In genomic region chr12:130227641-130228040, GRCh38 we compare ENCODE assay signal across 26 cellular contexts.
"Had no signal": no experiment of that assay in that cellular context is flagged by ENCODE, and none has a peak within 500 bp of the region (broad histone marks: within the 10 kb centered on the region; RNA-seq: fewer than 3 reads in every experiment).

No MANE protein-coding gene starts in this region.

- H3K27ac ChIP-seq: ascending aorta, esophagus muscularis mucosa, heart right ventricle, left ventricle myocardium inferior, pancreas, suprapubic skin, tibial artery, upper lobe of right lung had no signal

- ATAC-seq: heart right ventricle; naive thymus-derived CD4-positive, alpha-beta T cell; pancreas; right cardiac atrium; upper lobe of right lung had no signal

- DNase-seq: activated CD4-positive, alpha-beta memory T cell treated with anti-CD3 and anti-CD28 coated beads, Interleukin-2, amount 10 ng/mL, durations not matched to agents 7 days and 5 days; activated CD4-positive, alpha-beta T cell treated with anti-CD3 and anti-CD28 coated beads, Interleukin-2, amount 10 ng/mL, durations not matched to agents 7 days and 5 days; activated CD4-positive, CD25-positive, alpha-beta regulatory T cell treated with anti-CD3 and anti-CD28 coated beads, Interleukin-2, amount 50 U/mL, for 72 hours; activated CD8-positive, alpha-beta memory T cell treated with anti-CD3 and anti-CD28 coated beads, Interleukin-2, amount 50 U/mL, for 48 hours; activated gamma-delta T cell; activated naive CD4-positive, alpha-beta T cell treated with anti-CD3 and anti-CD28 coated beads, Interleukin-2, amount 10 ng/mL, durations not matched to agents 7 days and 5 days; activated naive CD8-positive, alpha-beta T cell treated with anti-CD3 and anti-CD28 coated beads, Interleukin-2, amount 10 ng/mL, durations not matched to agents 7 days and 5 days; activated T-cell treated with anti-CD3 and anti-CD28 coated beads, Interleukin-2, amount 50 U/mL, for 24 hours; effector CD4-positive, alpha-beta T cell; foreskin melanocyte; heart right ventricle; kidney glomerular epithelial cell; left ventricle myocardium inferior; naive thymus-derived CD4-positive, alpha-beta T cell; pancreas; right cardiac atrium; stimulated activated CD4-positive, alpha-beta T cell treated with anti-CD3 and anti-CD28 coated beads, Interleukin-15, amount 100 ng/mL, for 24 hours; stimulated activated CD4-positive, alpha-beta T cell treated with anti-CD3 and anti-CD28 coated beads, Interleukin-2, amount 100 ng/mL, for 24 hours; stimulated activated naive CD4-positive, alpha-beta T cell; SW 1271; T-helper 9 cell; tibial artery; upper lobe of right lung had no signal
